Comparison of ENCODE assay signal across 8 cellular contexts in the genomic region with DNA sequence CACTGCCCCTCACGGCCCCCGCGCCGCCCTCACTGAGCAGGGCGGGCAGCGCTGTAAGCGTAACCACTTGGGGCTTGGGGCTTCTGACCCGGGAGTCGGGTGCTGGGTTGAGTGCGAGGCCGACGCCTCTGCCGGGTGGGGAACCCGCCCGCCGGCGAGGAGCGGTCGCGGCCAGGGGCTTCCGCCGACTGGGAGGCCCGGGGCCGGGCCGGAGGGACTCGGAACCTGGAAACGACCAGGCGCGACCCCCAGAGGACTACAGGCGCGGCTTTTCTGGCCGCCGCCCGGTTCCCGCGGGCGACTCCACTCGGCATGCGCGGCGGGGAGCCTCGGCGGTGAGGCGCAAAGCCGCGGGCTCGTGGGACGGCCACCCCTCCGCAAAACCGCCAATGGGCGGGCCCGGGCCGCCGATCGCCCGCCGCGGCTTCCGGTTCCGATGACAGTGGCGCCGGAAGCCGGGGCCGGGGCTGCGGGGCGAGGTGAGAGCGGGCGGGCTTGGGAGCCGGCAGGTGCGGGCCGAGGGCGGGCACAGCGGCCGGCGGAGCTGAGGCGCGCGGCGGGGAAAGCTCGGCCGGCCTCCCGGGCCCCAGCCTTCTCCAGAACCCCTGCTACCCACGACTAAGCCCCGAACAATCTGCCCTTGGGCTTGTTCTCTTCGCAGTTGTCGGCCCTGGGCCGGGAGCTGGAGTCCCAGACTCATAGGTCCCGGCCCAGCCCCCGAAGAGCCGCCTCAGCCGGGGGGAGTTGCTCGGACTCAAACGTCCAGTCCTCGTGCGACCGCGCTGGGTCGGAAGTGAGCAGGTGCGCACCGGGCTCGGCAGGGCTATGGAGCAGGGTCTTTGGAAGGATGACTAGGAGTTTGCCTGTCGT. TPM values are rescaled to one million over a fixed set of nuclear protein-coding genes. Genes with fewer than 3 reads are reported as not detected.
DNase-seq lines count a peak whose midpoint lies in the region; ATAC-seq and TF ChIP-seq lines count a peak whose summit lies in the region.

A gene with protein sequence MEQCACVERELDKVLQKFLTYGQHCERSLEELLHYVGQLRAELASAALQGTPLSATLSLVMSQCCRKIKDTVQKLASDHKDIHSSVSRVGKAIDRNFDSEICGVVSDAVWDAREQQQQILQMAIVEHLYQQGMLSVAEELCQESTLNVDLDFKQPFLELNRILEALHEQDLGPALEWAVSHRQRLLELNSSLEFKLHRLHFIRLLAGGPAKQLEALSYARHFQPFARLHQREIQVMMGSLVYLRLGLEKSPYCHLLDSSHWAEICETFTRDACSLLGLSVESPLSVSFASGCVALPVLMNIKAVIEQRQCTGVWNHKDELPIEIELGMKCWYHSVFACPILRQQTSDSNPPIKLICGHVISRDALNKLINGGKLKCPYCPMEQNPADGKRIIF (plus strand): TSS at position 439 of the 870 bp plus-strand sequence. CDS start 7,106 bp downstream, outside the sequence.

- peak within 1 kb of the TSS; percentile 48; the same call in 1 of the 2 replicates for H3K4me2 ChIP-seq in KMS-11

- H3K4me3 ChIP-seq in KMS-11 (IDR thresholded peaks at IDR 0.05; ENCODE audit: insufficient read depth, low read depth, low read length): no peak within 1 kb of the TSS
- peak within 1 kb of the TSS; percentile 79 for H3K4me3 ChIP-seq in fibroblast of pulmonary artery (replicated peaks; ENCODE audit: low read depth, low read length)

- ATAC-seq in GM21737 (IDR thresholded peaks at IDR 0.05; ENCODE audit: unreplicated experiment): peak; percentile 81
- ATAC-seq in natural killer cell treated with Interleukin-12 subunit alpha and Interleukin-12 subunit beta and Interleukin-15 and Interleukin-18, amount 100 ng/mL, for 72 hours: peak; percentile 94 to 96

- H3K27ac Mint-ChIP-seq in natural killer cell treated with Interleukin-12 subunit alpha and Interleukin-12 subunit beta and Interleukin-15 and Interleukin-18, amount 100 ng/mL, for 72 hours: peak within 1 kb of the TSS; percentile 0 to 19
- peak within 1 kb of the TSS; percentile 83 for H3K27ac Mint-ChIP-seq in stimulated activated naive CD8-positive, alpha-beta T cell treated with anti-CD3 and anti-CD28 coated beads, Interleukin-15, Interleukin-2, amounts not matched to agents 100 ng/mL and 50 ng/mL, for 24 hours

- no peaks in the 10 kb centered on the region for H3K9me3 Mint-ChIP-seq in natural killer cell treated with Interleukin-12 subunit alpha and Interleukin-12 subunit beta and Interleukin-15 and Interleukin-18, amount 100 ng/mL, for 72 hours
- no peaks in the 10 kb centered on the region for H3K9me3 Mint-ChIP-seq in stimulated activated naive CD8-positive, alpha-beta T cell treated with anti-CD3 and anti-CD28 coated beads, Interleukin-15, Interleukin-2, amounts not matched to agents 100 ng/mL and 50 ng/mL, for 24 hours

- H3K9ac ChIP-seq in KMS-11: peak within 1 kb of the TSS; percentile 89

- H3K79me2 ChIP-seq in KMS-11 (ENCODE audit: insufficient read depth, low read depth): no peaks in the 10 kb centered on the region

- H4K20me1 ChIP-seq in KMS-11 (ENCODE audit: insufficient read depth): no peaks in the 10 kb centered on the region

- H2AFZ ChIP-seq in KMS-11 (ENCODE audit: low read depth): peak within 1 kb of the TSS; percentile 69

- peak within 1 kb of the TSS; percentile 69 for H3K4me3 Mint-ChIP-seq in natural killer cell treated with Interleukin-12 subunit alpha and Interleukin-12 subunit beta and Interleukin-15 and Interleukin-18, amount 100 ng/mL, for 72 hours
- H3K4me3 Mint-ChIP-seq in stimulated activated naive CD8-positive, alpha-beta T cell treated with anti-CD3 and anti-CD28 coated beads, Interleukin-15, Interleukin-2, amounts not matched to agents 100 ng/mL and 50 ng/mL, for 24 hours: peak within 1 kb of the TSS; percentile 91

- no peaks in the 10 kb centered on the region for H3K36me3 ChIP-seq in KMS-11 (ENCODE audit: insufficient read depth)

- no peaks in the 10 kb centered on the region for H3K27me3 ChIP-seq in KMS-11 (ENCODE audit: insufficient read depth, low read depth)

- H3K4me1 Mint-ChIP-seq in natural killer cell treated with Interleukin-12 subunit alpha and Interleukin-12 subunit beta and Interleukin-15 and Interleukin-18, amount 100 ng/mL, for 72 hours (ENCODE audit: low read depth in 2 of 2): peaks cover 9 to 10% of the 10 kb centered on the region in 2 donors
- peaks cover 20% of the 10 kb centered on the region for H3K4me1 Mint-ChIP-seq in stimulated activated naive CD8-positive, alpha-beta T cell treated with anti-CD3 and anti-CD28 coated beads, Interleukin-15, Interleukin-2, amounts not matched to agents 100 ng/mL and 50 ng/mL, for 24 hours (ENCODE audit: low read depth)

- H3K36me3 Mint-ChIP-seq in natural killer cell treated with Interleukin-12 subunit alpha and Interleukin-12 subunit beta and Interleukin-15 and Interleukin-18, amount 100 ng/mL, for 72 hours: no peaks in the 10 kb centered on the region
- peaks cover 30% of the 10 kb centered on the region for H3K36me3 Mint-ChIP-seq in stimulated activated naive CD8-positive, alpha-beta T cell treated with anti-CD3 and anti-CD28 coated beads, Interleukin-15, Interleukin-2, amounts not matched to agents 100 ng/mL and 50 ng/mL, for 24 hours (ENCODE audit: low read depth)

- DNase-seq in Daoy (ENCODE audit: low read depth) (peak; percentile 89), SHP77 treated with DMSO at 0.1 percent for 48 hours (lab: John Stamatoyannopoulos, UW) (peak; percentile 44), fibroblast of pulmonary artery (ENCODE audit: low read depth) (peak; percentile 69)
- peak; percentile 73 for DNase-seq in activated effector memory CD4-positive, alpha-beta T cell treated with Interleukin-2 at 50 U/mL for 16 hours
- peak; percentile 91 for DNase-seq in natural killer cell treated with Interleukin-12 subunit alpha and Interleukin-12 subunit beta and Interleukin-15 and Interleukin-18, amount 100 ng/mL, for 72 hours (ENCODE audit: low spot score)

- TF ChIP-seq CTCF in KMS-11 (conservative IDR thresholded peaks at IDR 0.05; ENCODE audit: low read depth, low read length) (no peak), fibroblast of pulmonary artery (IDR thresholded peaks at IDR 0.05; ENCODE audit: low read length, missing control alignments) (no peak)

- H3K4me1 ChIP-seq in KMS-11 (ENCODE audit: low read depth, poor library complexity, severe bottlenecking): no peaks in the 10 kb centered on the region

- H3K27me3 Mint-ChIP-seq in natural killer cell treated with Interleukin-12 subunit alpha and Interleukin-12 subunit beta and Interleukin-15 and Interleukin-18, amount 100 ng/mL, for 72 hours: no peaks in the 10 kb centered on the region
- no peaks in the 10 kb centered on the region for H3K27me3 Mint-ChIP-seq in stimulated activated naive CD8-positive, alpha-beta T cell treated with anti-CD3 and anti-CD28 coated beads, Interleukin-15, Interleukin-2, amounts not matched to agents 100 ng/mL and 50 ng/mL, for 24 hours

- H3K27ac ChIP-seq in KMS-11: peak within 1 kb of the TSS; percentile 80

RNA-seq across cellular contexts. Expression of the gene that starts here (rescaled TPM):
- 19.2 and 34.8 TPM in 2 replicates for total RNA-seq in Daoy (2014; rRNA removed; shearing (Covaris generic))
- 10 to 100 TPM; 19.9 to 29.2 TPM for total RNA-seq in natural killer cell treated with Interleukin-12 subunit alpha and Interleukin-12 subunit beta and Interleukin-15 and Interleukin-18, amount 100 ng/mL, for 72 hours
